21 cellular contexts compared by ENCODE assay signal in genomic region chr4:140254656-140255299, GRCh38.
DNase-seq lines count a peak whose midpoint lies in the region; ATAC-seq and TF ChIP-seq lines count a peak whose summit lies in the region.
"Had no signal": no experiment of that assay in that cellular context is flagged by ENCODE, and none has a peak within 500 bp of the region (broad histone marks: within the 10 kb centered on the region; RNA-seq: fewer than 3 reads in every experiment).

No MANE protein-coding gene starts in this region.

- no peaks in the 10 kb centered on the region for H3K36me3 ChIP-seq in SJCRH30
- H3K36me3 ChIP-seq in naive thymus-derived CD4-positive, alpha-beta T cell (ENCODE audit: control insufficient read depth in 2 of 3, insufficient read depth in 3 of 3, low read length in 3 of 3), result no peaks in the 10 kb centered on the region
- H3K36me3 ChIP-seq: thoracic aorta had no signal

- H3K36me3 Mint-ChIP-seq in HFFc6 (ENCODE audit: low read depth), result no peaks in the 10 kb centered on the region
- H3K36me3 Mint-ChIP-seq in naive thymus-derived CD4-positive, alpha-beta T cell, result no peaks in the 10 kb centered on the region
- H3K36me3 Mint-ChIP-seq: activated naive CD4-positive, alpha-beta T cell treated with anti-CD3 and anti-CD28 coated beads, Interleukin-2, amount 10 ng/mL, durations not matched to agents 7 days and 5 days had no signal

- H3K4me1 ChIP-seq in SJCRH30, result no peaks in the 10 kb centered on the region; the same call in 1 of the 2 replicates
- no peaks in the 10 kb centered on the region for H3K4me1 ChIP-seq in naive thymus-derived CD4-positive, alpha-beta T cell (ENCODE audit: control insufficient read depth in 2 of 2, insufficient read depth in 2 of 2, low read length in 2 of 2)

- peak overlapping the region; percentile 87 for H3K27ac Mint-ChIP-seq in HFFc6
- no peak overlapping the region for H3K27ac Mint-ChIP-seq in naive thymus-derived CD4-positive, alpha-beta T cell
- H3K27ac Mint-ChIP-seq: activated CD4-positive, alpha-beta T cell treated with anti-CD3 and anti-CD28 coated beads, Interleukin-2, amount 10 ng/mL, durations not matched to agents 7 days and 5 days; activated naive CD4-positive, alpha-beta T cell treated with anti-CD3 and anti-CD28 coated beads, Interleukin-2, amount 10 ng/mL, durations not matched to agents 7 days and 5 days; B cell had no signal

- DNase-seq in HFFc6, result no peak
- peak; percentile 66 for DNase-seq in kidney tubule cell (ENCODE audit: low spot score)
- peak; percentile 66 for DNase-seq in superior temporal gyrus (ENCODE audit: extremely low spot score)
- DNase-seq in SJCRH30, result no peak
- no peak for DNase-seq in naive thymus-derived CD4-positive, alpha-beta T cell
- no peak for DNase-seq in stimulated activated CD4-positive, alpha-beta T cell treated with anti-CD3 and anti-CD28 coated beads, Interleukin-4, amount 100 ng/mL, for 4 hours
- DNase-seq in stimulated activated CD4-positive, alpha-beta T cell treated with anti-CD3 and anti-CD28 coated beads, Interleukin-2, amount 100 ng/mL, for 48 hours, result no peak
- DNase-seq: activated CD4-positive, alpha-beta T cell treated with anti-CD3 and anti-CD28 coated beads, Interleukin-2, amount 10 ng/mL, durations not matched to agents 7 days and 5 days; activated naive CD4-positive, alpha-beta T cell treated with anti-CD3 and anti-CD28 coated beads, Interleukin-2, amount 10 ng/mL, durations not matched to agents 7 days and 5 days; activated T-cell treated with anti-CD3 and anti-CD28 coated beads for 4 hours; body of pancreas; mesendoderm; MV-4-11; NCI-H2107; NCI-H748 treated with DMSO at 0.1 percent for 48 hours; stimulated activated CD4-positive, alpha-beta T cell treated with anti-CD3 and anti-CD28 coated beads, Interleukin-4, amount 100 ng/mL, for 1 hour; stimulated activated CD8-positive, alpha-beta memory T cell treated with anti-CD3 and anti-CD28 coated beads, Interleukin-4, amount 100 ng/mL, for 48 hours had no signal

- H3K27me3 ChIP-seq in SJCRH30, result no peaks in the 10 kb centered on the region
- peaks cover 0 to 7% of the 10 kb centered on the region in 2 donors for H3K27me3 ChIP-seq in naive thymus-derived CD4-positive, alpha-beta T cell (ENCODE audit: control insufficient read depth in 2 of 2, insufficient read depth in 2 of 2, low read length in 2 of 2)
- H3K27me3 ChIP-seq: body of pancreas had no signal

- CTCF ChIA-PET in naive thymus-derived CD4-positive, alpha-beta T cell (lab: Charles Lee), result interaction anchor here (0.6 to 6.5 kb wide), 7 partner anchors 9 to 246 kb away, joined by 3 to 70 read pairs (median 4); no protein-coding TSS in a partner anchor

- H3K27me3 Mint-ChIP-seq in HFFc6 (ENCODE audit: insufficient read depth), result no peaks in the 10 kb centered on the region
- H3K27me3 Mint-ChIP-seq in naive thymus-derived CD4-positive, alpha-beta T cell, result peaks cover 0 to 22% (median 5%) of the 10 kb centered on the region in 5 donors

- intact Hi-C loops in naive thymus-derived CD4-positive, alpha-beta T cell (cut with micrococcal nuclease), result loop anchor here in 1 of 2 donors (5.0 to 10.0 kb wide), 3 partner anchors 118 to 450 kb away; partner anchors contain the start of genes ELMOD2 and SCOC

- no peaks in the 10 kb centered on the region for H3K9me3 ChIP-seq in SJCRH30 (replicated peaks)
- no peaks in the 10 kb centered on the region for H3K9me3 ChIP-seq in naive thymus-derived CD4-positive, alpha-beta T cell (ENCODE audit: control insufficient read depth in 2 of 3, low read length in 3 of 3)
- H3K9me3 ChIP-seq: body of pancreas, thoracic aorta had no signal

- H3K9me3 Mint-ChIP-seq in HFFc6, result no peaks in the 10 kb centered on the region
- no peaks in the 10 kb centered on the region for H3K9me3 Mint-ChIP-seq in naive thymus-derived CD4-positive, alpha-beta T cell
- H3K9me3 Mint-ChIP-seq: activated CD4-positive, alpha-beta T cell treated with anti-CD3 and anti-CD28 coated beads, Interleukin-2, amount 10 ng/mL, durations not matched to agents 7 days and 5 days; activated naive CD4-positive, alpha-beta T cell treated with anti-CD3 and anti-CD28 coated beads, Interleukin-2, amount 10 ng/mL, durations not matched to agents 7 days and 5 days had no signal

- H3K4me1 Mint-ChIP-seq in HFFc6 (ENCODE audit: low read depth), result peaks cover 77% of the 10 kb centered on the region
- H3K4me1 Mint-ChIP-seq in naive thymus-derived CD4-positive, alpha-beta T cell, result peaks cover 2 to 31% (median 7%) of the 10 kb centered on the region in 7 donors

- H3K4me3 Mint-ChIP-seq in HFFc6, result 0 out of 2 replicates have a peak overlapping the region, but pooled peaks have one; percentile 15
- H3K4me3 Mint-ChIP-seq in naive thymus-derived CD4-positive, alpha-beta T cell, result no peak overlapping the region
- H3K4me3 Mint-ChIP-seq: activated CD4-positive, alpha-beta T cell treated with anti-CD3 and anti-CD28 coated beads, Interleukin-2, amount 10 ng/mL, durations not matched to agents 7 days and 5 days; activated naive CD4-positive, alpha-beta T cell treated with anti-CD3 and anti-CD28 coated beads, Interleukin-2, amount 10 ng/mL, durations not matched to agents 7 days and 5 days had no signal

- no peak for ATAC-seq in naive thymus-derived CD4-positive, alpha-beta T cell
- ATAC-seq: body of pancreas, Panc1 had no signal

- no peak for TF ChIP-seq CTCF in HFFc6 (IDR thresholded peaks at IDR 0.05)

- peak overlapping the region; percentile 96 for H3K27ac ChIP-seq in angular gyrus (ENCODE audit: low read depth, low read length)
- H3K27ac ChIP-seq in SJCRH30, result no peak overlapping the region
- H3K27ac ChIP-seq in naive thymus-derived CD4-positive, alpha-beta T cell (ENCODE audit: low read depth, low read length), result no peak overlapping the region
- H3K27ac ChIP-seq: body of pancreas, thoracic aorta had no signal

- POLR2A ChIA-PET in naive thymus-derived CD4-positive, alpha-beta T cell (lab: Charles Lee), result interaction anchor here (1.4 kb wide), 1 partner anchor 13 kb away, joined by 3 read pairs; no protein-coding TSS in a partner anchor

- H3K4me3 ChIP-seq in SJCRH30, result no peak overlapping the region
- H3K4me3 ChIP-seq in naive thymus-derived CD4-positive, alpha-beta T cell (ENCODE audit: low read length), result no peak overlapping the region
- H3K4me3 ChIP-seq: body of pancreas, thoracic aorta had no signal

Comparison
In these comparisons a context has a peak if more than half of its experiments do, and no peak if none do; other contexts are left out.
1. DNase-seq: peak in kidney tubule cell (single experiment) and superior temporal gyrus (single experiment); none in HFFc6 (single experiment), SJCRH30 (0 of 2), naive thymus-derived CD4-positive, alpha-beta T cell (0 of 9), stimulated activated CD4-positive, alpha-beta T cell treated with anti-CD3 and anti-CD28 coated beads, Interleukin-4, amount 100 ng/mL, for 4 hours (0 of 2) and stimulated activated CD4-positive, alpha-beta T cell treated with anti-CD3 and anti-CD28 coated beads, Interleukin-2, amount 100 ng/mL, for 48 hours (0 of 2).